In the genomic region with DNA sequence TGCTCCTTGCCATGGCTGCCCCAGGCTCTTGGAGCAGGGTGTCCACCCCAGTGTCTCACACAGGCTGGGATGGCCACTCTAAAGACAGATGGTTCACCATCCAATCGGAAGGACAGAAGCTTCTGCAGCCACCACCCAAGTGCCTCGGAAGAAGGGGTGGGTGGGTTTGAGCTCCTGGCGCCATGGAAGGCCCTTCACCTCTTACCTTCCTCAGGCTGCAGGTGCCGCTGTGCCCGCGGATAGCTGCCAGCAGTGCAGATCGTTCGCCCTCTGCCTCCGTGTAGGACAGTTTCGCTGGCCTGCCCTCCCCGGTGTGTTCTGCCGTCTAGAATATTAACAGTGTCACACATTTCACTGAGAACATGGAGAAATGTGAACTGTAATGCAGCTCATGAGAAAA, we compare ENCODE assay signal across 16 cellular contexts.
A peak's percentile ranks its signal among the peaks of the same experiment; 100 is the strongest.
DNase-seq lines count a peak whose midpoint lies in the region; ATAC-seq and TF ChIP-seq lines count a peak whose summit lies in the region.
"Had no signal": no experiment of that assay in that cellular context is flagged by ENCODE, and none has a peak within 500 bp of the region (broad histone marks: within the 10 kb centered on the region; RNA-seq: fewer than 3 reads in every experiment).

No MANE protein-coding gene starts in this region.

- no peaks in the 10 kb centered on the region for H3K4me1 ChIP-seq in vagina
- H3K4me1 ChIP-seq: A549, BE2C, HAP-1 had no signal

- no peaks in the 10 kb centered on the region for H3K27me3 ChIP-seq in vagina
- H3K27me3 ChIP-seq: BE2C had no signal

- H3K9me3 Mint-ChIP-seq in osteocyte (ENCODE audit: unreplicated experiment), result no peaks in the 10 kb centered on the region
- H3K9me3 Mint-ChIP-seq in activated naive CD4-positive, alpha-beta T cell treated with anti-CD3 and anti-CD28 coated beads, Interleukin-2, amount 50 U/mL, for 72 hours, result no peaks in the 10 kb centered on the region
- H3K9me3 Mint-ChIP-seq: CD4-positive, alpha-beta memory T cell had no signal

- H3K9me3 ChIP-seq in vagina, result no peaks in the 10 kb centered on the region
- H3K9me3 ChIP-seq: A549, BE2C, HAP-1 had no signal

- H3K27ac ChIP-seq in vagina, result no peak overlapping the region
- no peak overlapping the region for H3K27ac ChIP-seq in RWPE1
- H3K27ac ChIP-seq: A549, C4-2B had no signal

- H3K27ac Mint-ChIP-seq in osteocyte (ENCODE audit: unreplicated experiment), result no peak overlapping the region
- no peak overlapping the region for H3K27ac Mint-ChIP-seq in activated naive CD4-positive, alpha-beta T cell treated with anti-CD3 and anti-CD28 coated beads, Interleukin-2, amount 50 U/mL, for 72 hours
- H3K27ac Mint-ChIP-seq: CD4-positive, alpha-beta memory T cell had no signal

- CTCF ChIA-PET in RWPE1 (lab: Yijun Ruan, JAX), result no interaction called here

- no peaks in the 10 kb centered on the region for H3K36me3 ChIP-seq in vagina
- H3K36me3 ChIP-seq: BE2C, HAP-1 had no signal

- POLR2A ChIA-PET in RWPE1 (lab: Yijun Ruan, JAX; ENCODE audit: low non-redundant PET), result no interaction called here

- no peaks in the 10 kb centered on the region for H3K27me3 Mint-ChIP-seq in osteocyte (ENCODE audit: unreplicated experiment)

- peaks cover 49% of the 10 kb centered on the region for H3K4me1 Mint-ChIP-seq in osteocyte (ENCODE audit: unreplicated experiment)
- H3K4me1 Mint-ChIP-seq: CD4-positive, alpha-beta memory T cell had no signal

- H3K4me3 Mint-ChIP-seq in osteocyte (ENCODE audit: unreplicated experiment), result no peak overlapping the region
- H3K4me3 Mint-ChIP-seq: CD4-positive, alpha-beta memory T cell had no signal

- TF ChIP-seq POLR2A in vagina (IDR thresholded peaks at IDR 0.05), result no peak

- H3K36me3 Mint-ChIP-seq in osteocyte (ENCODE audit: unreplicated experiment), result no peaks in the 10 kb centered on the region
- no peaks in the 10 kb centered on the region for H3K36me3 Mint-ChIP-seq in activated naive CD4-positive, alpha-beta T cell treated with anti-CD3 and anti-CD28 coated beads, Interleukin-2, amount 50 U/mL, for 72 hours
- H3K36me3 Mint-ChIP-seq: CD4-positive, alpha-beta memory T cell had no signal

- no peak for TF ChIP-seq CTCF in osteocyte (IDR thresholded peaks at IDR 0.05)
- TF ChIP-seq CTCF in vagina (IDR thresholded peaks at IDR 0.05), result no peak
- TF ChIP-seq CTCF in RWPE1 (conservative IDR thresholded peaks at IDR 0.05; ENCODE audit: low read depth), result no peak

- H3K4me3 ChIP-seq in vagina, result no peak overlapping the region
- H3K4me3 ChIP-seq: A549, HAP-1 had no signal

- no peak for ATAC-seq in left lobe of liver
- no peak for ATAC-seq in activated naive CD4-positive, alpha-beta T cell treated with anti-CD3 and anti-CD28 coated beads, Interleukin-2, amount 50 U/mL, for 72 hours
- ATAC-seq: A549, HepG2 had no signal

- DNase-seq in ecto neural progenitor cell (ENCODE audit: low spot score) (peak; percentile 20), left lobe of liver (ENCODE audit: low spot score) (peak; percentile 31), osteocyte (ENCODE audit: extremely low spot score, unreplicated experiment) (peak; percentile 70), vagina (ENCODE audit: extremely low spot score in 2 of 2) (peak; percentile 74 to 77), DMS 273 treated with DMSO at 0.1 percent for 48 hours (lab: John Stamatoyannopoulos, UW) (no peak), RWPE1 (ENCODE audit: low spot score) (no peak)
- no peak for DNase-seq in activated naive CD4-positive, alpha-beta T cell treated with anti-CD3 and anti-CD28 coated beads, Interleukin-2, amount 50 U/mL, for 72 hours (ENCODE audit: low spot score in 2 of 2)
- DNase-seq: BE2C; CD4-positive, alpha-beta memory T cell; DMS153; DMS79 treated with DMSO at 0.1 percent for 48 hours; EL had no signal

- intact Hi-C loops in vagina (cut with DNase I), result no loop called here

Comparison
In these comparisons a context has a peak if more than half of its experiments do, and no peak if none do; other contexts are left out.
1. DNase-seq: peak in ecto neural progenitor cell (single experiment), left lobe of liver (single experiment), osteocyte (single experiment) and vagina (2 of 2); none in DMS 273 treated with DMSO at 0.1 percent for 48 hours (single experiment), RWPE1 (single experiment) and activated naive CD4-positive, alpha-beta T cell treated with anti-CD3 and anti-CD28 coated beads, Interleukin-2, amount 50 U/mL, for 72 hours (0 of 2).